ENCODE assay signal across 7 cellular contexts in the genomic region with DNA sequence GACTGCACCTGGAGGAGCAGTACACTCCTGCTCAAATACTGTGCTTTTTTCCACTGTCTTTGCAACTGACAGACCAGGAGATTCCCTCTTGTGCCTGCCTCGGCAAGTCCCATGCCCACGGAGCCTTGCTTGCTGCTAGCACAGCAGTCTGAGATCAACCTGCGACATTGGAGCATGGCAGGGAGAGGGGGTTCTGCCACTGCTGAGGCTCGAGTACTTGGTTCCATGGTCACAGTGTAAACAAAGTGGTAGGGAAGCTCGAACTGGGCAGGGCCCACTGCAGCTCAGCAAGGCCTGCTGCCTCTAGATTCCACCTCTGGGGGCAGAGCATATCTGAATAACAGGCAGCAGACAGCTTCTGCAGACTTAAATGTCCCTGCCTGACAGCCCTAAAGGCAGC.
DNase-seq lines count a peak whose midpoint lies in the region; ATAC-seq and TF ChIP-seq lines count a peak whose summit lies in the region.
"Not testable (repeated sequence)": the region's sequence is repeated elsewhere in the genome, so short reads cannot be mapped to it uniquely, and the experiment has no call there.

No MANE protein-coding gene starts in this region.

- not testable (repeated sequence) for H3K18ac ChIP-seq in mesendoderm (ENCODE audit: low read length)

- not testable (repeated sequence) for TF ChIP-seq POLR2A in heart left ventricle (IDR thresholded peaks at IDR 0.05); gastrocnemius medialis (IDR thresholded peaks at IDR 0.05); thyroid gland (IDR thresholded peaks at IDR 0.05)

- 61 to 86% (median 74%) methylated on average over 2 to 5 of the region's 5 CpGs; no CpG with 5 or more reads in 1 of the 4 donors for WGBS in heart left ventricle, 4 donors
- WGBS in heart right ventricle, 2 donors = 53 to 71% methylated on average over 3 to 4 of the region's 5 CpGs
- no CpG with 5 or more reads among the region's 5 CpGs for WGBS in mesendoderm (ENCODE audit: extremely low coverage, insufficient coverage, low lambda C conversion rate)
- no CpG with 5 or more reads among the region's 5 CpGs for WGBS in thyroid gland, 2 donors

- not testable (repeated sequence) for H3K79me2 ChIP-seq in mesendoderm (ENCODE audit: control insufficient read depth, insufficient read depth, low read length)

- H3K4me3 ChIP-seq in heart left ventricle; heart right ventricle; mesendoderm (ENCODE audit: low read length); gastrocnemius medialis; thyroid gland (replicated peaks in 1 of 3): not testable (repeated sequence)

- TF ChIP-seq CTCF in heart left ventricle (IDR thresholded peaks at IDR 0.05) = peak in 1 of 12 donors; percentile 4
- TF ChIP-seq CTCF in heart right ventricle (IDR thresholded peaks at IDR 0.05) = peak in 1 of 9 donors; percentile 11
- TF ChIP-seq CTCF in gastrocnemius medialis (IDR thresholded peaks at IDR 0.05 in 4 of 5, conservative IDR thresholded peaks at IDR 0.05 in 1 of 5); thyroid gland (IDR thresholded peaks at IDR 0.05): not testable (repeated sequence)

- H2BK15ac ChIP-seq in mesendoderm (replicated peaks; ENCODE audit: low read depth) = not testable (repeated sequence)

- H3K27ac ChIP-seq in heart left ventricle; heart right ventricle; mesendoderm (ENCODE audit: low read depth, low read length); thyroid gland: not testable (repeated sequence)
- peak overlapping the region; percentile 41 to 71 (median 60) for H3K27ac ChIP-seq in gastrocnemius medialis

- H2BK120ac ChIP-seq in mesendoderm (ENCODE audit: low read depth, low read length) = not testable (repeated sequence)

- H3K36me3 ChIP-seq in heart left ventricle (peaks cover 0 to 15% (median 4%) of the 10 kb centered on the region in 9 donors), heart right ventricle (peaks cover 0 to 18% (median 0%) of the 10 kb centered on the region in 9 donors)
- H3K36me3 ChIP-seq in mesendoderm (ENCODE audit: control insufficient read depth, insufficient read depth, low read length); gastrocnemius medialis; thyroid gland: not testable (repeated sequence)

- not testable (repeated sequence) for H3K79me1 ChIP-seq in mesendoderm (ENCODE audit: low read length)

- H3K56ac ChIP-seq in mesendoderm (ENCODE audit: low read length) = not testable (repeated sequence)

- peak; percentile 57 to 75 (median 66) for ATAC-seq in heart left ventricle
- ATAC-seq in heart right ventricle = peak in 5 of 8 donors; percentile 21 to 88 (median 50)
- ATAC-seq in left ventricle myocardium superior = peak; percentile 64
- ATAC-seq in gastrocnemius medialis = not testable (repeated sequence)

- not testable (repeated sequence) for H3K4me2 ChIP-seq in mesendoderm (ENCODE audit: low read length)

- H3K4me1 ChIP-seq in heart left ventricle; heart right ventricle; mesendoderm (ENCODE audit: control insufficient read depth, low read depth, low read length); gastrocnemius medialis; thyroid gland: not testable (repeated sequence)

- not testable (repeated sequence) for H3K23ac ChIP-seq in mesendoderm (ENCODE audit: low read length)

- in situ Hi-C loops in gastrocnemius medialis (cut with MboI; ENCODE audit: low sequenced_read_pairs in 4 of 4) = not testable (repeated sequence)

- H3K9me3 ChIP-seq in heart left ventricle, heart right ventricle, gastrocnemius medialis, thyroid gland: not testable (repeated sequence)

- intact Hi-C loops in heart left ventricle (cut with DNase I); heart right ventricle (cut with DNase I); left ventricle myocardium superior (cut with micrococcal nuclease); gastrocnemius medialis (cut with DNase I; ENCODE audit: low total_unique reads); thyroid gland (cut with DNase I): not testable (repeated sequence)

- peak; percentile 0 for DNase-seq in Ammon's horn (ENCODE audit: low spot score)
- DNase-seq in heart left ventricle, heart right ventricle, left ventricle myocardium superior, gastrocnemius medialis: not testable (repeated sequence)
- DNase-seq in mesendoderm = peak; percentile 2
- DNase-seq in thyroid gland = peak; percentile 12 to 14

- not testable (repeated sequence) for H3K9ac ChIP-seq in mesendoderm (ENCODE audit: low read length)

- H3K4ac ChIP-seq in mesendoderm (ENCODE audit: low read depth, low read length) = not testable (repeated sequence)

- H2AK5ac ChIP-seq in mesendoderm (ENCODE audit: low read length) = not testable (repeated sequence)

- not testable (repeated sequence) for H3K27me3 ChIP-seq in heart left ventricle; heart right ventricle; mesendoderm (ENCODE audit: insufficient read depth, low read length, poor library complexity); gastrocnemius medialis; thyroid gland

- not testable (repeated sequence) for H2BK5ac ChIP-seq in mesendoderm (ENCODE audit: low read length)

- not testable (repeated sequence) for H4K8ac ChIP-seq in mesendoderm (ENCODE audit: low read depth, low read length)

- not testable (repeated sequence) for H4K5ac ChIP-seq in mesendoderm (ENCODE audit: low read length)
